Comparison of ENCODE assay signal across 6 cellular contexts in the genomic region with DNA sequence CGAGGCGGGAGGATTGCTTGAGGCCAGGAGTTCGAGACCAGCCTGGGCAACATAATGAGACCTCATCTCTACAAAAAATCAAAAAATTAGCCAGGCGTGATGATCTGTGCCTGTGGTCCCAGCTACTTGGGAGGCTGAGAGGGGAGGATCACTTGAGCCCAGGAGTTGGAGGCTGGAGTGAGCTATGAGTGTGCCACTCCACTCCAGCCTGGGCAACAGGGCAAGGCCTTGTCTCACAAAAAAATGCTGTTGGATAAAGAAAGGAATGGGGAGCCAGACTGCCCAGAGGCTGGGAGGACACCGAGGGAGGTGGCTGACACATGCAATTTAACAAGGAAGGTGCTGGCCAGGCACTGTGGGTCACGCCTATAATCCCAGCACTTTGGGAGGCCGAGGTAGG. TPM values are rescaled to one million over a fixed set of nuclear protein-coding genes. Genes with fewer than 3 reads are reported as not detected.
"Had no signal": no experiment of that assay in that cellular context is flagged by ENCODE, and none has a peak within 500 bp of the region (broad histone marks: within the 10 kb centered on the region; RNA-seq: fewer than 3 reads in every experiment).

No MANE protein-coding gene starts in this region.

RNA-seq across cellular contexts. Expression of gene MYH11, which starts 47.5 kb away (rescaled TPM):
- total RNA-seq: activated CD4-positive, alpha-beta T cell treated with anti-CD3 and anti-CD28 coated beads for 36 hours; activated CD8-positive, alpha-beta T cell treated with anti-CD3 and anti-CD28 coated beads, Interleukin-2, amount 10 ng/mL, durations not matched to agents 7 days and 5 days; activated naive CD8-positive, alpha-beta T cell treated with anti-CD3 and anti-CD28 coated beads, Interleukin-2, amount 10 ng/mL, durations not matched to agents 7 days and 5 days; activated T-helper 2 cell treated with anti-CD3 and anti-CD28 coated beads, Interferon-gamma antibody, Interleukin-2, Interleukin-4, amounts not matched to agents 10 μg/mL and 5 μg/mL and 100 μg/mL, durations not matched to agents 14 hours and 24 hours and 36 hours; M059J; PC-3 had no signal
